16 cellular contexts compared by ENCODE assay signal in genomic region chr7:7902845-7903244, GRCh38.
DNase-seq lines count a peak whose midpoint lies in the region; ATAC-seq and TF ChIP-seq lines count a peak whose summit lies in the region.
"Had no signal": no experiment of that assay in that cellular context is flagged by ENCODE, and none has a peak within 500 bp of the region (broad histone marks: within the 10 kb centered on the region; RNA-seq: fewer than 3 reads in every experiment).

No MANE protein-coding gene starts in this region.

- H3K9me3 Mint-ChIP-seq in natural killer cell, result no peaks in the 10 kb centered on the region
- no peaks in the 10 kb centered on the region for H3K9me3 Mint-ChIP-seq in natural killer cell treated with Interleukin-12 subunit alpha and Interleukin-12 subunit beta and Interleukin-15 and Interleukin-18, amount 100 ng/mL, for 72 hours
- peaks cover 8% of the 10 kb centered on the region for H3K9me3 Mint-ChIP-seq in endodermal cell

- no peak for ATAC-seq in natural killer cell
- ATAC-seq in natural killer cell treated with Interleukin-12 subunit alpha and Interleukin-12 subunit beta and Interleukin-15 and Interleukin-18, amount 100 ng/mL, for 72 hours, result no peak
- ATAC-seq in GM18861 (IDR thresholded peaks at IDR 0.05; ENCODE audit: unreplicated experiment), result no peak

- no peaks in the 10 kb centered on the region for H3F3A ChIP-seq in OCI-LY1 (ENCODE audit: insufficient read depth, low read length)

- WGBS in endodermal cell (ENCODE audit: insufficient coverage in 1 of 2, insufficient read length in 1 of 2), 2 experiments, result 95 to 100% methylated on average over 1 to 2 of the region's 2 CpGs

- H3K27ac ChIP-seq in OCI-LY1 (ENCODE audit: low read depth, low read length, poor library complexity, severe bottlenecking), result peak overlapping the region; percentile 9
- H3K27ac ChIP-seq in endodermal cell (ENCODE audit: low read depth, low read length), result no peak overlapping the region
- H3K27ac ChIP-seq: HL-60, SK-N-MC had no signal

- H3K27ac Mint-ChIP-seq in natural killer cell, result peak overlapping the region; percentile 31 to 50
- peak overlapping the region in 1 of 2 donors; percentile 31 for H3K27ac Mint-ChIP-seq in natural killer cell treated with Interleukin-12 subunit alpha and Interleukin-12 subunit beta and Interleukin-15 and Interleukin-18, amount 100 ng/mL, for 72 hours
- H3K27ac Mint-ChIP-seq in endodermal cell, result peak overlapping the region; percentile 2

- no peak overlapping the region for H2AFZ ChIP-seq in OCI-LY1 (ENCODE audit: low read length)

- H4K20me1 ChIP-seq in OCI-LY1 (ENCODE audit: insufficient read depth, low read length), result no peaks in the 10 kb centered on the region

- 0 out of 2 replicates have a peak, but pooled peaks cover under 1% of the 10 kb centered on the region for H3K9me3 ChIP-seq in OCI-LY1 (ENCODE audit: low read length)
- no peaks in the 10 kb centered on the region for H3K9me3 ChIP-seq in endodermal cell (ENCODE audit: control insufficient read depth, low read length)
- H3K9me3 ChIP-seq: HAP-1 had no signal

- DNase-seq in natural killer cell, result no peak
- no peak for DNase-seq in natural killer cell treated with Interleukin-12 subunit alpha and Interleukin-12 subunit beta and Interleukin-15 and Interleukin-18, amount 100 ng/mL, for 72 hours (ENCODE audit: low spot score)
- DNase-seq in endodermal cell, result no peak
- DNase-seq in stimulated activated CD4-positive, alpha-beta T cell treated with anti-CD3 and anti-CD28 coated beads, Interleukin-2, amount 100 ng/mL, for 48 hours, result no peak
- no peak for DNase-seq in posterior cingulate gyrus
- DNase-seq: C1 segment of cervical spinal cord, GF-D8, NCI-H1092 treated with DMSO at 0.1 percent for 48 hours, NCI-H2081 treated with DMSO at 0.1 percent for 48 hours, NCI-H510A, NCI-H774 had no signal

- H3K36me3 ChIP-seq in OCI-LY1 (ENCODE audit: insufficient read depth, low read length) (0 out of 2 replicates have a peak, but pooled peaks cover 3% of the 10 kb centered on the region), endodermal cell (ENCODE audit: control insufficient read depth, insufficient read depth, low read length) (no peaks in the 10 kb centered on the region)
- H3K36me3 ChIP-seq: HAP-1 had no signal

- H3K4me3 Mint-ChIP-seq in natural killer cell (no peak overlapping the region), endodermal cell (no peak overlapping the region)
- no peak overlapping the region for H3K4me3 Mint-ChIP-seq in natural killer cell treated with Interleukin-12 subunit alpha and Interleukin-12 subunit beta and Interleukin-15 and Interleukin-18, amount 100 ng/mL, for 72 hours

- no peaks in the 10 kb centered on the region for H3K4me1 ChIP-seq in OCI-LY1 (ENCODE audit: insufficient read depth, low read length, severe bottlenecking)
- H3K4me1 ChIP-seq in endodermal cell (ENCODE audit: control insufficient read depth, insufficient read depth, low read length), result no peaks in the 10 kb centered on the region

- no peaks in the 10 kb centered on the region for H3K27me3 Mint-ChIP-seq in natural killer cell (ENCODE audit: low read depth in 2 of 2)
- no peaks in the 10 kb centered on the region for H3K27me3 Mint-ChIP-seq in natural killer cell treated with Interleukin-12 subunit alpha and Interleukin-12 subunit beta and Interleukin-15 and Interleukin-18, amount 100 ng/mL, for 72 hours
- no peaks in the 10 kb centered on the region for H3K27me3 Mint-ChIP-seq in endodermal cell (ENCODE audit: insufficient read depth)

- H3K9ac ChIP-seq in OCI-LY1 (ENCODE audit: low read length) (no peak overlapping the region), endodermal cell (ENCODE audit: extremely low read depth, low read length, poor library complexity, severe bottlenecking) (no peak overlapping the region)

- no peaks in the 10 kb centered on the region for H3K79me2 ChIP-seq in OCI-LY1 (ENCODE audit: insufficient read depth, low read length)

- TF ChIP-seq CTCF in natural killer cell (IDR thresholded peaks at IDR 0.05), result no peak
- TF ChIP-seq CTCF in OCI-LY1 (IDR thresholded peaks at IDR 0.05; ENCODE audit: low read length), result no peak
- TF ChIP-seq CTCF in endodermal cell (conservative IDR thresholded peaks at IDR 0.05), result no peak

- H3K4me2 ChIP-seq in OCI-LY1 (ENCODE audit: low read length), result no peak overlapping the region

- H3K4me1 Mint-ChIP-seq in natural killer cell, result peaks cover 10 to 15% of the 10 kb centered on the region in 2 donors
- H3K4me1 Mint-ChIP-seq in natural killer cell treated with Interleukin-12 subunit alpha and Interleukin-12 subunit beta and Interleukin-15 and Interleukin-18, amount 100 ng/mL, for 72 hours (ENCODE audit: low read depth in 2 of 2), result peaks cover 12 to 14% of the 10 kb centered on the region in 2 donors
- peaks cover 13% of the 10 kb centered on the region for H3K4me1 Mint-ChIP-seq in endodermal cell

- H3K4me3 ChIP-seq in OCI-LY1 (ENCODE audit: low read depth, low read length, poor library complexity, severe bottlenecking) (no peak overlapping the region), endodermal cell (ENCODE audit: low read length) (no peak overlapping the region)
- H3K4me3 ChIP-seq: HAP-1, SK-N-MC had no signal

- intact Hi-C loops in natural killer cell (cut with micrococcal nuclease) (no loop called here), posterior cingulate gyrus (cut with DNase I) (no loop called here)

- H3K36me3 Mint-ChIP-seq in natural killer cell (no peaks in the 10 kb centered on the region), endodermal cell (ENCODE audit: low read depth) (peaks cover 2% of the 10 kb centered on the region)
- no peaks in the 10 kb centered on the region for H3K36me3 Mint-ChIP-seq in natural killer cell treated with Interleukin-12 subunit alpha and Interleukin-12 subunit beta and Interleukin-15 and Interleukin-18, amount 100 ng/mL, for 72 hours

- H3K9me2 ChIP-seq in OCI-LY1 (ENCODE audit: low read depth, low read length), result no peaks in the 10 kb centered on the region

- no peaks in the 10 kb centered on the region for H3K27me3 ChIP-seq in OCI-LY1 (ENCODE audit: insufficient read depth, low read length)
- H3K27me3 ChIP-seq in endodermal cell (ENCODE audit: control insufficient read depth, insufficient read depth, low read length, poor library complexity, severe bottlenecking), result no peaks in the 10 kb centered on the region
